In genomic region chr3:58874795-58875194, GRCh38 we compare ENCODE assay signal across 8 cellular contexts.
DNase-seq lines count a peak whose midpoint lies in the region; ATAC-seq and TF ChIP-seq lines count a peak whose summit lies in the region.

No MANE protein-coding gene starts in this region.

- TF ChIP-seq EP300 in ovary (IDR thresholded peaks at IDR 0.05): no peak

- no peak overlapping the region for H3K4me3 Mint-ChIP-seq in immature natural killer cell

- H3K36me3 Mint-ChIP-seq in activated naive CD4-positive, alpha-beta T cell treated with anti-CD3 and anti-CD28 coated beads, Interleukin-2, amount 50 U/mL, for 72 hours: no peaks in the 10 kb centered on the region
- no peaks in the 10 kb centered on the region for H3K36me3 Mint-ChIP-seq in immature natural killer cell

- H3K4me1 ChIP-seq in ovary (ENCODE audit: insufficient read depth): no peaks in the 10 kb centered on the region

- peak; percentile 90 to 96 for ATAC-seq in activated naive CD4-positive, alpha-beta T cell treated with anti-CD3 and anti-CD28 coated beads, Interleukin-2, amount 50 U/mL, for 72 hours
- ATAC-seq in HG02884 (IDR thresholded peaks at IDR 0.05; ENCODE audit: unreplicated experiment): peak; percentile 86
- ATAC-seq in stimulated activated naive CD8-positive, alpha-beta T cell treated with anti-CD3 and anti-CD28 coated beads, Interleukin-15, Interleukin-2, amounts not matched to agents 100 U/mL and 50 U/mL, for 24 hours: peak; percentile 95

- H3K4me3 ChIP-seq in ovary: no peak overlapping the region

- H3K9me3 Mint-ChIP-seq in activated naive CD4-positive, alpha-beta T cell treated with anti-CD3 and anti-CD28 coated beads, Interleukin-2, amount 50 U/mL, for 72 hours: no peaks in the 10 kb centered on the region
- peaks cover 0 to 5% (median 0%) of the 10 kb centered on the region in 6 donors for H3K9me3 Mint-ChIP-seq in immature natural killer cell

- no peaks in the 10 kb centered on the region for H3K4me1 Mint-ChIP-seq in immature natural killer cell

- no peaks in the 10 kb centered on the region for H3K36me3 ChIP-seq in ovary

- no peak for TF ChIP-seq POLR2A in ovary (IDR thresholded peaks at IDR 0.05)

- CTCF ChIA-PET in RWPE1 (lab: Yijun Ruan, JAX): no interaction called here

- peak in 1 of 2 donors; percentile 11 for DNase-seq in activated naive CD4-positive, alpha-beta T cell treated with anti-CD3 and anti-CD28 coated beads, Interleukin-2, amount 50 U/mL, for 72 hours (ENCODE audit: low spot score in 2 of 2)
- DNase-seq in activated naive CD4-positive, alpha-beta T cell treated with anti-CD3 and anti-CD28 coated beads, Interleukin-2, amount 50 U/mL, for 16 hours: no peak
- peak; percentile 77 for DNase-seq in RWPE1 (ENCODE audit: low spot score)
- peak; percentile 9 for DNase-seq in stimulated activated naive CD8-positive, alpha-beta T cell treated with anti-CD3 and anti-CD28 coated beads, Interleukin-15, Interleukin-2, amounts not matched to agents 100 U/mL and 50 U/mL, for 24 hours
- DNase-seq in immature natural killer cell: no peak
- DNase-seq in ovary: no peak
- no peak for DNase-seq in NCI-H345 treated with DMSO at 0.1 percent for 48 hours (lab: John Stamatoyannopoulos, UW; ENCODE audit: unreplicated experiment)

- no peaks in the 10 kb centered on the region for H3K27me3 ChIP-seq in ovary

- H3K27ac ChIP-seq in RWPE1: no peak overlapping the region
- H3K27ac ChIP-seq in ovary: no peak overlapping the region

- H3K27me3 Mint-ChIP-seq in immature natural killer cell (ENCODE audit: low read depth in 3 of 3): peaks cover 0 to 1% (median 0%) of the 10 kb centered on the region in 3 donors

- TF ChIP-seq CTCF in RWPE1 (conservative IDR thresholded peaks at IDR 0.05; ENCODE audit: low read depth) (no peak), ovary (IDR thresholded peaks at IDR 0.05) (no peak)

- H3K27ac Mint-ChIP-seq in activated naive CD4-positive, alpha-beta T cell treated with anti-CD3 and anti-CD28 coated beads, Interleukin-2, amount 50 U/mL, for 72 hours: peak overlapping the region; percentile 80 to 89
- H3K27ac Mint-ChIP-seq in immature natural killer cell: no peak overlapping the region

- POLR2A ChIA-PET in RWPE1 (lab: Yijun Ruan, JAX; ENCODE audit: low non-redundant PET): no interaction called here

- intact Hi-C loops in ovary (cut with DNase I): no loop called here

- no peaks in the 10 kb centered on the region for H3K9me3 ChIP-seq in ovary

- WGBS in ovary, 3 donors: 78 to 84% (median 79%) methylated on average over 2 of the region's 2 CpGs

Comparison
In these comparisons a context has a peak if more than half of its experiments do, and no peak if none do; other contexts are left out.
1. DNase-seq: peak in RWPE1 (single experiment) and stimulated activated naive CD8-positive, alpha-beta T cell treated with anti-CD3 and anti-CD28 coated beads, Interleukin-15, Interleukin-2, amounts not matched to agents 100 U/mL and 50 U/mL, for 24 hours (single experiment); none in activated naive CD4-positive, alpha-beta T cell treated with anti-CD3 and anti-CD28 coated beads, Interleukin-2, amount 50 U/mL, for 16 hours (single experiment), immature natural killer cell (0 of 3), ovary (0 of 5) and NCI-H345 treated with DMSO at 0.1 percent for 48 hours (single experiment).
2. H3K27ac Mint-ChIP-seq: peak in activated naive CD4-positive, alpha-beta T cell treated with anti-CD3 and anti-CD28 coated beads, Interleukin-2, amount 50 U/mL, for 72 hours (2 of 2); none in immature natural killer cell (0 of 6).
3. Peak in every context shown above with its lines, with median percentiles within 50 percentile points of each other: ATAC-seq.